16 cellular contexts compared by ENCODE assay signal in genomic region chrX:9670136-9670905, GRCh38.
DNase-seq lines count a peak whose midpoint lies in the region; ATAC-seq, FAIRE-seq and TF ChIP-seq lines count a peak whose summit lies in the region.
"Had no signal": no experiment of that assay in that cellular context is flagged by ENCODE, and none has a peak within 500 bp of the region (broad histone marks: within the 10 kb centered on the region; RNA-seq: fewer than 3 reads in every experiment).

No MANE protein-coding gene starts in this region.

- peak; percentile 87 for FAIRE-seq in A549 (lab: Jason Lieb, UNC)

- no peaks in the 10 kb centered on the region for H4K20me1 ChIP-seq in GM23338 (replicated peaks; ENCODE audit: insufficient read depth)
- H4K20me1 ChIP-seq in PC-9 (ENCODE audit: insufficient read depth), result no peaks in the 10 kb centered on the region

- H3K27me3 Mint-ChIP-seq in GM23338 (ENCODE audit: insufficient read depth, low read depth, poor library complexity), result no peaks in the 10 kb centered on the region
- no peaks in the 10 kb centered on the region for H3K27me3 Mint-ChIP-seq in stimulated activated naive B cell treated with anti-CD40 and anti-IgM and Interleukin-4, amounts not matched to agents 10 μg/mL and 1 μg/mL and 100 μg/mL, for 72 hours
- H3K27me3 Mint-ChIP-seq in natural killer cell treated with Interleukin-12 subunit alpha and Interleukin-12 subunit beta and Interleukin-15 and Interleukin-18, amount 100 ng/mL, for 72 hours, result no peaks in the 10 kb centered on the region

- H3K4me1 ChIP-seq in A549, result peaks cover 8% of the 10 kb centered on the region
- H3K4me1 ChIP-seq in GM23338 (ENCODE audit: insufficient read depth), result peaks cover 23% of the 10 kb centered on the region
- H3K4me1 ChIP-seq in gastroesophageal sphincter, result peaks cover 0 to 43% (median 0%) of the 10 kb centered on the region in 3 donors
- no peaks in the 10 kb centered on the region for H3K4me1 ChIP-seq in PC-9 (replicated peaks; ENCODE audit: insufficient read depth)
- H3K4me1 ChIP-seq: psoas muscle, vagina had no signal

- peaks cover 9% of the 10 kb centered on the region; the same call in 2 of the 3 replicates for H3K9me3 Mint-ChIP-seq in GM23338
- H3K9me3 Mint-ChIP-seq in stimulated activated naive B cell treated with anti-CD40 and anti-IgM and Interleukin-4, amounts not matched to agents 10 μg/mL and 1 μg/mL and 100 μg/mL, for 72 hours, result peaks cover 2 to 12% of the 10 kb centered on the region in 2 donors
- H3K9me3 Mint-ChIP-seq in natural killer cell treated with Interleukin-12 subunit alpha and Interleukin-12 subunit beta and Interleukin-15 and Interleukin-18, amount 100 ng/mL, for 72 hours, result peaks cover 4% of the 10 kb centered on the region

- TF ChIP-seq EP300 in A549 (IDR thresholded peaks at IDR 0.05) (no peak), gastroesophageal sphincter (IDR thresholded peaks at IDR 0.05) (no peak)

- in situ Hi-C loops in astrocyte of the spinal cord (cut with HindIII; ENCODE audit: low sequenced_read_pairs), result no loop called here

- no peaks in the 10 kb centered on the region for H3K27me3 ChIP-seq in GM23338 (ENCODE audit: insufficient read depth)
- H3K27me3 ChIP-seq in gastroesophageal sphincter, result no peaks in the 10 kb centered on the region
- no peaks in the 10 kb centered on the region for H3K27me3 ChIP-seq in PC-9 (ENCODE audit: insufficient read depth, low read depth)
- H3K27me3 ChIP-seq: vagina had no signal

- H2AFZ ChIP-seq in GM23338, result no peak overlapping the region
- H2AFZ ChIP-seq in PC-9, result no peak overlapping the region

- H3K4me1 Mint-ChIP-seq in GM23338, result peaks cover 19% of the 10 kb centered on the region; the same call in 2 of the 3 replicates
- H3K4me1 Mint-ChIP-seq in stimulated activated naive B cell treated with anti-CD40 and anti-IgM and Interleukin-4, amounts not matched to agents 10 μg/mL and 1 μg/mL and 100 μg/mL, for 72 hours, result peaks cover 8 to 21% of the 10 kb centered on the region in 2 donors
- H3K4me1 Mint-ChIP-seq in natural killer cell treated with Interleukin-12 subunit alpha and Interleukin-12 subunit beta and Interleukin-15 and Interleukin-18, amount 100 ng/mL, for 72 hours (ENCODE audit: low read depth in 2 of 2), result peaks cover 15 to 19% of the 10 kb centered on the region in 2 donors

- TF ChIP-seq POLR2A in A549 (IDR thresholded peaks at IDR 0.05; ENCODE audit: low read length) (no peak), gastroesophageal sphincter (IDR thresholded peaks at IDR 0.05) (no peak)

- ATAC-seq in A549, result no peak
- ATAC-seq in GM23338, result no peak
- no peak for ATAC-seq in gastroesophageal sphincter
- no peak for ATAC-seq in GM18858 (IDR thresholded peaks at IDR 0.05; ENCODE audit: unreplicated experiment)
- no peak for ATAC-seq in stimulated activated naive B cell treated with anti-CD40 and anti-IgM and Interleukin-4, amounts not matched to agents 10 μg/mL and 1 μg/mL and 100 μg/mL, for 72 hours (replicated peaks)
- ATAC-seq in natural killer cell treated with Interleukin-12 subunit alpha and Interleukin-12 subunit beta and Interleukin-15 and Interleukin-18, amount 100 ng/mL, for 72 hours, result no peak
- ATAC-seq: activated T-cell treated with anti-CD3 and anti-CD28 coated beads, Interleukin-2, amount 50 U/mL, for 72 hours; psoas muscle had no signal

- H3K36me3 ChIP-seq in GM23338 (ENCODE audit: insufficient read depth), result no peaks in the 10 kb centered on the region; the same call in 1 of the 2 replicates
- H3K36me3 ChIP-seq in gastroesophageal sphincter, result no peaks in the 10 kb centered on the region
- no peaks in the 10 kb centered on the region for H3K36me3 ChIP-seq in PC-9 (ENCODE audit: low read depth)
- H3K36me3 ChIP-seq: vagina had no signal

- H3K79me2 ChIP-seq in GM23338 (replicated peaks; ENCODE audit: insufficient read depth) (no peaks in the 10 kb centered on the region), PC-9 (ENCODE audit: low read depth) (no peaks in the 10 kb centered on the region)

- H3K9me3 ChIP-seq in A549, result no peaks in the 10 kb centered on the region
- no peaks in the 10 kb centered on the region for H3K9me3 ChIP-seq in gastroesophageal sphincter
- no peaks in the 10 kb centered on the region for H3K9me3 ChIP-seq in PC-9 (ENCODE audit: insufficient read depth, low read depth)
- H3K9me3 ChIP-seq: psoas muscle, vagina had no signal

- WGBS in A549 (ENCODE audit: missing lambda C conversion rate), result 78% methylated on average over 9 of the region's 9 CpGs
- 54 to 63% methylated on average over 5 to 9 of the region's 9 CpGs for WGBS in gastroesophageal sphincter (ENCODE audit: low coverage in 1 of 2), 2 donors

- peaks cover 15% of the 10 kb centered on the region for H3K36me3 Mint-ChIP-seq in GM23338 (ENCODE audit: low read depth)
- H3K36me3 Mint-ChIP-seq in stimulated activated naive B cell treated with anti-CD40 and anti-IgM and Interleukin-4, amounts not matched to agents 10 μg/mL and 1 μg/mL and 100 μg/mL, for 72 hours, result peaks cover 6 to 17% of the 10 kb centered on the region in 2 donors
- H3K36me3 Mint-ChIP-seq in natural killer cell treated with Interleukin-12 subunit alpha and Interleukin-12 subunit beta and Interleukin-15 and Interleukin-18, amount 100 ng/mL, for 72 hours, result peaks cover 6% of the 10 kb centered on the region

- H3K4me2 ChIP-seq in A549, result peak overlapping the region; percentile 16; the same call in 2 of the 3 replicates
- no peak overlapping the region for H3K4me2 ChIP-seq in GM23338
- H3K4me2 ChIP-seq in PC-9, result no peak overlapping the region

- H3F3A ChIP-seq in GM23338 (replicated peaks; ENCODE audit: low read depth), result no peaks in the 10 kb centered on the region
- H3F3A ChIP-seq in PC-9 (ENCODE audit: insufficient read depth, low read depth), result no peaks in the 10 kb centered on the region

- no TSS peak for BruUV-seq in PC-9 (replicated peaks; lab: Mats Ljungman, UMichigan)

- H3K4me3 Mint-ChIP-seq in GM23338, result no peak overlapping the region
- no peak overlapping the region for H3K4me3 Mint-ChIP-seq in stimulated activated naive B cell treated with anti-CD40 and anti-IgM and Interleukin-4, amounts not matched to agents 10 μg/mL and 1 μg/mL and 100 μg/mL, for 72 hours
- H3K4me3 Mint-ChIP-seq in natural killer cell treated with Interleukin-12 subunit alpha and Interleukin-12 subunit beta and Interleukin-15 and Interleukin-18, amount 100 ng/mL, for 72 hours, result no peak overlapping the region
- H3K4me3 Mint-ChIP-seq: activated T-cell treated with anti-CD3 and anti-CD28 coated beads, Interleukin-2, amount 50 U/mL, for 72 hours had no signal

- peak overlapping the region; percentile 45 to 68; a peak in 4 of 6 replicates for H3K27ac ChIP-seq in A549
- no peak overlapping the region for H3K27ac ChIP-seq in GM23338 (ENCODE audit: low read depth)
- peak overlapping the region in 3 of 4 donors; percentile 53 to 60 (median 54) for H3K27ac ChIP-seq in gastroesophageal sphincter
- H3K27ac ChIP-seq in PC-9, result no peak overlapping the region
- H3K27ac ChIP-seq: psoas muscle, vagina had no signal

- H3K4me3 ChIP-seq in A549 (no peak overlapping the region), GM23338 (no peak overlapping the region), astrocyte of the spinal cord (ENCODE audit: low read depth, low read length) (no peak overlapping the region), gastroesophageal sphincter (no peak overlapping the region), PC-9 (no peak overlapping the region)
- H3K4me3 ChIP-seq: psoas muscle, vagina had no signal

- peak in 1 of 2 experiments; percentile 16 for DNase-seq in A549 (ENCODE audit: low read depth in 1 of 2, low spot score in 1 of 2)
- DNase-seq in GM23338 (ENCODE audit: low spot score), result no peak
- peak; percentile 33 for DNase-seq in astrocyte of the spinal cord (ENCODE audit: low read depth, low spot score)
- no peak for DNase-seq in stimulated activated naive B cell treated with anti-CD40 and anti-IgM and Interleukin-4, amounts not matched to agents 10 μg/mL and 1 μg/mL and 100 μg/mL, for 72 hours
- no peak for DNase-seq in natural killer cell treated with Interleukin-12 subunit alpha and Interleukin-12 subunit beta and Interleukin-15 and Interleukin-18, amount 100 ng/mL, for 72 hours (ENCODE audit: low spot score)
- no peak for DNase-seq in PC-9
- DNase-seq: activated CD4-positive, alpha-beta T cell treated with anti-CD3 and anti-CD28 coated beads, Interleukin-2, amount 50 U/mL, for 48 hours; activated T-cell treated with anti-CD3 and anti-CD28 coated beads, Interleukin-2, amount 50 U/mL, for 72 hours; cerebellar nuclear complex; NCI-H2029 treated with DMSO at 0.1 percent for 48 hours; NCI-H526 treated with DMSO at 0.1 percent for 48 hours; psoas muscle; SW 1271 had no signal

- intact Hi-C loops in PC-9 (cut with micrococcal nuclease; ENCODE audit: unreplicated experiment), result no loop called here

- no peak for TF ChIP-seq RAD21 in A549 (conservative IDR thresholded peaks at IDR 0.05 in 1 of 2, IDR thresholded peaks at IDR 0.05 in 1 of 2)

- peak overlapping the region; percentile 78 for H3K27ac Mint-ChIP-seq in GM23338
- no peak overlapping the region for H3K27ac Mint-ChIP-seq in stimulated activated naive B cell treated with anti-CD40 and anti-IgM and Interleukin-4, amounts not matched to agents 10 μg/mL and 1 μg/mL and 100 μg/mL, for 72 hours
- no peak overlapping the region for H3K27ac Mint-ChIP-seq in natural killer cell treated with Interleukin-12 subunit alpha and Interleukin-12 subunit beta and Interleukin-15 and Interleukin-18, amount 100 ng/mL, for 72 hours
- H3K27ac Mint-ChIP-seq: activated T-cell treated with anti-CD3 and anti-CD28 coated beads, Interleukin-2, amount 50 U/mL, for 72 hours had no signal

- H3K9me2 ChIP-seq in GM23338 (ENCODE audit: insufficient read depth) (no peaks in the 10 kb centered on the region), PC-9 (ENCODE audit: insufficient read depth) (no peaks in the 10 kb centered on the region)

- CTCF ChIA-PET in A549 (lab: Yijun Ruan, JAX) (interaction anchor here (1.0 kb wide), 1 partner anchor 851 kb away, joined by 3 read pairs; no protein-coding TSS in a partner anchor), PC-9 (lab: Charles Lee) (no interaction called here)

- no peak for TF ChIP-seq CTCF in A549 (IDR thresholded peaks at IDR 0.05)
- TF ChIP-seq CTCF in GM23338 (conservative IDR thresholded peaks at IDR 0.05; ENCODE audit: low read depth in 2 of 2), result no peak
- no peak for TF ChIP-seq CTCF in astrocyte of the spinal cord (IDR thresholded peaks at IDR 0.05; ENCODE audit: low read depth, low read length)
- no peak for TF ChIP-seq CTCF in gastroesophageal sphincter (IDR thresholded peaks at IDR 0.05)
- TF ChIP-seq CTCF in PC-9 (conservative IDR thresholded peaks at IDR 0.05), result no peak

- POLR2A ChIA-PET in A549 (lab: Yijun Ruan, JAX) (no interaction called here), PC-9 (lab: Charles Lee; ENCODE audit: unreplicated experiment) (no interaction called here)

TF ChIP-seq in A549, 52 proteins besides CTCF, POLR2A, EP300 and RAD21 (continues in another document):
- no peak for TF ChIP-seq CBX2 (IDR thresholded peaks at IDR 0.05; ENCODE audit: borderline replicate concordance, low read depth)
- peak; percentile 58 for TF ChIP-seq MAFK (IDR thresholded peaks at IDR 0.05; ENCODE audit: partially characterized antibody)

TF ChIP-seq in GM23338, 12 proteins besides CTCF, POLR2A, EP300 and RAD21 (continues in another document):
- no peak for TF ChIP-seq POLR2AphosphoS5 (IDR thresholded peaks at IDR 0.05; ENCODE audit: low read depth)

Comparison
In these comparisons a context has a peak if more than half of its experiments do, and no peak if none do; other contexts are left out.
1. H3K27ac ChIP-seq: peak in A549 (2 of 2) and gastroesophageal sphincter (3 of 4); none in GM23338 (single experiment) and PC-9 (single experiment).